Comparison of ENCODE assay signal across 23 cellular contexts in genomic region chr22:46693634-46694422, GRCh38. TPM values are rescaled to one million over a fixed set of nuclear protein-coding genes. Genes with fewer than 3 reads are reported as not detected.
DNase-seq lines count a peak whose midpoint lies in the region; ATAC-seq and TF ChIP-seq lines count a peak whose summit lies in the region.
"Had no signal": no experiment of that assay in that cellular context is flagged by ENCODE, and none has a peak within 500 bp of the region (broad histone marks: within the 10 kb centered on the region; RNA-seq: fewer than 3 reads in every experiment).

No MANE protein-coding gene starts in this region.

- H2BK120ac ChIP-seq in trophoblast cell (ENCODE audit: insufficient read depth, low read length, poor library complexity), result no peak overlapping the region

- H4K12ac ChIP-seq in trophoblast cell (ENCODE audit: low read depth, low read length), result no peak overlapping the region

- no peaks in the 10 kb centered on the region for H3K9me3 ChIP-seq in trophoblast cell (ENCODE audit: insufficient read depth, low read depth, low read length)
- H3K9me3 ChIP-seq: prostate gland, suprapubic skin had no signal

- H3K79me1 ChIP-seq in trophoblast cell (ENCODE audit: low read length), result no peaks in the 10 kb centered on the region

- no peak overlapping the region for H3K4me3 ChIP-seq in trophoblast cell (ENCODE audit: low read depth, low read length)
- H3K4me3 ChIP-seq: PC-9, prostate gland, suprapubic skin had no signal

- no peak overlapping the region for H3K18ac ChIP-seq in trophoblast cell (ENCODE audit: low read length)

- no peak overlapping the region for H4K8ac ChIP-seq in trophoblast cell (ENCODE audit: low read depth, low read length)

- no peak overlapping the region for H3K14ac ChIP-seq in trophoblast cell (ENCODE audit: low read length)

- H3K36me3 Mint-ChIP-seq in glutamatergic neuron (ENCODE audit: unreplicated experiment), result peaks cover 5% of the 10 kb centered on the region
- H3K36me3 Mint-ChIP-seq: natural killer cell had no signal

- TF ChIP-seq CTCF in glutamatergic neuron (IDR thresholded peaks at IDR 0.05; ENCODE audit: partially characterized antibody, unreplicated experiment), result no peak

- H3K27me3 ChIP-seq in trophoblast cell (ENCODE audit: insufficient read depth, low read length), result no peaks in the 10 kb centered on the region
- H3K27me3 ChIP-seq: foreskin keratinocyte, suprapubic skin had no signal

- H3K4me3 Mint-ChIP-seq in stimulated activated naive CD8-positive, alpha-beta T cell treated with anti-CD3 and anti-CD28 coated beads, Interleukin-15, amount 100 ng/mL, for 72 hours, result no peak overlapping the region
- no peak overlapping the region for H3K4me3 Mint-ChIP-seq in glutamatergic neuron (ENCODE audit: unreplicated experiment)
- H3K4me3 Mint-ChIP-seq: brain; CD4-positive, alpha-beta T cell; dendritic cell treated with granulocyte-macrophage colony-stimulating factor and Interleukin-4, amounts not matched to agents 40 ng/mL and 50 ng/mL, for 4 days; natural killer cell had no signal

- ATAC-seq in stimulated activated naive CD8-positive, alpha-beta T cell treated with anti-CD3 and anti-CD28 coated beads, Interleukin-15, amount 100 ng/mL, for 72 hours, result no peak
- no peak for ATAC-seq in stimulated activated naive CD8-positive, alpha-beta T cell treated with anti-CD3 and anti-CD28 coated beads, Interleukin-15, Interleukin-2, amounts not matched to agents 100 U/mL and 50 U/mL, for 24 hours
- no peak for ATAC-seq in HG03460 (IDR thresholded peaks at IDR 0.05; ENCODE audit: unreplicated experiment)
- ATAC-seq: foreskin keratinocyte, natural killer cell had no signal

- no peak overlapping the region for H3K23ac ChIP-seq in trophoblast cell (ENCODE audit: low read length)

- no peaks in the 10 kb centered on the region for H3K4me1 Mint-ChIP-seq in stimulated activated naive CD8-positive, alpha-beta T cell treated with anti-CD3 and anti-CD28 coated beads, Interleukin-15, amount 100 ng/mL, for 72 hours
- peaks cover 13% of the 10 kb centered on the region for H3K4me1 Mint-ChIP-seq in glutamatergic neuron (ENCODE audit: low read depth, unreplicated experiment)
- H3K4me1 Mint-ChIP-seq: brain, natural killer cell had no signal

- H2AK5ac ChIP-seq in trophoblast cell (ENCODE audit: low read length), result no peak overlapping the region

- no peaks in the 10 kb centered on the region for H3K9me3 Mint-ChIP-seq in stimulated activated naive CD8-positive, alpha-beta T cell treated with anti-CD3 and anti-CD28 coated beads, Interleukin-15, amount 100 ng/mL, for 72 hours
- H3K9me3 Mint-ChIP-seq in glutamatergic neuron (ENCODE audit: unreplicated experiment), result peaks cover 9% of the 10 kb centered on the region
- H3K9me3 Mint-ChIP-seq: brain; CD4-positive, alpha-beta T cell; dendritic cell treated with granulocyte-macrophage colony-stimulating factor and Interleukin-4, amounts not matched to agents 40 ng/mL and 50 ng/mL, for 4 days; natural killer cell had no signal

- no peak overlapping the region for H3K27ac ChIP-seq in trophoblast cell (ENCODE audit: low read depth, low read length)
- H3K27ac ChIP-seq: epithelial cell of prostate, foreskin keratinocyte, PC-9, prostate gland, suprapubic skin had no signal

- peak overlapping the region; percentile 19 to 67 for H3K27ac Mint-ChIP-seq in stimulated activated naive CD8-positive, alpha-beta T cell treated with anti-CD3 and anti-CD28 coated beads, Interleukin-15, amount 100 ng/mL, for 72 hours
- peak overlapping the region; percentile 73 for H3K27ac Mint-ChIP-seq in glutamatergic neuron (ENCODE audit: unreplicated experiment)
- H3K27ac Mint-ChIP-seq: CD4-positive, alpha-beta T cell; dendritic cell treated with granulocyte-macrophage colony-stimulating factor and Interleukin-4, amounts not matched to agents 40 ng/mL and 50 ng/mL, for 4 days; natural killer cell had no signal

- no peak overlapping the region for H3K4me2 ChIP-seq in trophoblast cell (ENCODE audit: low read length)
- H3K4me2 ChIP-seq: PC-9 had no signal

- H3K36me3 ChIP-seq in trophoblast cell (ENCODE audit: control insufficient read depth in 1 of 2, insufficient read depth in 2 of 2, low read length in 2 of 2), result peaks cover 60 to 64% of the 10 kb centered on the region in 2 experiments

- H2AFZ ChIP-seq in trophoblast cell (ENCODE audit: insufficient read depth, low read length, poor library complexity), result no peak overlapping the region
- H2AFZ ChIP-seq: PC-9 had no signal

- no CpG with 5 or more reads among the region's 18 CpGs for WGBS in trophoblast cell (ENCODE audit: extremely low coverage, insufficient coverage, insufficient read length)

- no peak overlapping the region for H3K9ac ChIP-seq in trophoblast cell (ENCODE audit: low read length)

- H2BK5ac ChIP-seq in trophoblast cell (ENCODE audit: low read depth, low read length, poor library complexity), result no peak overlapping the region

- H3K4ac ChIP-seq in trophoblast cell (ENCODE audit: low read depth, low read length), result no peak overlapping the region

- no peak for DNase-seq in stimulated activated naive CD8-positive, alpha-beta T cell treated with anti-CD3 and anti-CD28 coated beads, Interleukin-15, amount 100 ng/mL, for 72 hours
- DNase-seq in stimulated activated naive CD8-positive, alpha-beta T cell treated with anti-CD3 and anti-CD28 coated beads, Interleukin-15, Interleukin-2, amounts not matched to agents 100 U/mL and 50 U/mL, for 24 hours, result no peak
- DNase-seq in SHP77 (lab: John Stamatoyannopoulos, UW) (peak; percentile 20 to 43), glutamatergic neuron (no peak), trophoblast cell (no peak), putamen (ENCODE audit: low spot score) (no peak)
- no peak for DNase-seq in stimulated activated CD4-positive, alpha-beta T cell treated with anti-CD3 and anti-CD28 coated beads, Interleukin-4, amount 100 ng/mL, for 1 hour
- DNase-seq: activated CD8-positive, alpha-beta memory T cell treated with anti-CD3 and anti-CD28 coated beads for 24 hours; CD4-positive, alpha-beta T cell; DND-41; foreskin keratinocyte; mesenchymal stem cell; natural killer cell; NCI-H2029 treated with DMSO at 0.1 percent for 48 hours; NCI-H526 treated with DMSO at 0.1 percent for 48 hours; PC-9; T1000 had no signal

- H4K91ac ChIP-seq in trophoblast cell (ENCODE audit: low read depth, low read length), result no peak overlapping the region

- no peaks in the 10 kb centered on the region for H3K79me2 ChIP-seq in trophoblast cell (ENCODE audit: control insufficient read depth, insufficient read depth, low read length, poor library complexity)

- no peaks in the 10 kb centered on the region for H3K4me1 ChIP-seq in trophoblast cell (ENCODE audit: control insufficient read depth in 1 of 2, insufficient read depth in 2 of 2, low read length in 2 of 2)
- H3K4me1 ChIP-seq: foreskin keratinocyte, prostate gland had no signal

- H2BK12ac ChIP-seq in trophoblast cell (ENCODE audit: low read length), result no peak overlapping the region

- no peaks in the 10 kb centered on the region for H3K27me3 Mint-ChIP-seq in stimulated activated naive CD8-positive, alpha-beta T cell treated with anti-CD3 and anti-CD28 coated beads, Interleukin-15, amount 100 ng/mL, for 72 hours
- no peaks in the 10 kb centered on the region for H3K27me3 Mint-ChIP-seq in glutamatergic neuron (ENCODE audit: unreplicated experiment)
- H3K27me3 Mint-ChIP-seq: brain; CD4-positive, alpha-beta T cell; dendritic cell treated with granulocyte-macrophage colony-stimulating factor and Interleukin-4, amounts not matched to agents 40 ng/mL and 50 ng/mL, for 4 days had no signal

RNA-seq across cellular contexts. Expression of gene CERK, which starts 44.2 kb away (rescaled TPM):
- 145 TPM for total RNA-seq in glutamatergic neuron (ENCODE audit: unreplicated experiment)
- polyA plus RNA-seq in trophoblast cell (2013), result 19.8 and 21.2 TPM in 2 replicates

Comparison
In these comparisons a context has a peak if more than half of its experiments do, and no peak if none do; other contexts are left out.
1. DNase-seq: peak in SHP77 (2 of 2); none in stimulated activated naive CD8-positive, alpha-beta T cell treated with anti-CD3 and anti-CD28 coated beads, Interleukin-15, amount 100 ng/mL, for 72 hours (0 of 2), stimulated activated naive CD8-positive, alpha-beta T cell treated with anti-CD3 and anti-CD28 coated beads, Interleukin-15, Interleukin-2, amounts not matched to agents 100 U/mL and 50 U/mL, for 24 hours (single experiment), glutamatergic neuron (single experiment), trophoblast cell (0 of 2), stimulated activated CD4-positive, alpha-beta T cell treated with anti-CD3 and anti-CD28 coated beads, Interleukin-4, amount 100 ng/mL, for 1 hour (single experiment) and putamen (single experiment).